In the genomic region with DNA sequence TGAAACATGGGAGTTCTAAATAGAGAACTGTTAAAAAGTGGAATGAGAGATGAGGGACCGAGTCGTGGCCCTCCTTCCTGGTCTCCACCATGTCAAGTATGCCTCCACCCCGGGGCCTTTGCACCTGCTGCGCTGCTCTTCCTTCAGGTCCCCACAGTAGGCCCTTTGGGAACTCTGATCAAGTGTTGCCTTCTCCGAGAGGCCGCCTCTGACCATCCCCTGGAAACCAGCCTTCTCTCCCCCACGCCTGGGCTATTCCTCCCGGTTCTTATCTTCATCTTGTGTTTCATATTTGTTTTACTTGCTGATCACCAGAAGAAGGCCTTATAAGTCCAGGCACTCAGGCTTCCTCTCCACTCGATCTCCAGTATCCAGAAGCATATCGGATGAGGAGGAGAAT, we compare ENCODE assay signal across 6 cellular contexts.
"Had no signal": no experiment of that assay in that cellular context is flagged by ENCODE, and none has a peak within 500 bp of the region (broad histone marks: within the 10 kb centered on the region; RNA-seq: fewer than 3 reads in every experiment).

No MANE protein-coding gene starts in this region.

- H3K4me3 Mint-ChIP-seq: GM23338, H9, HFFc6 had no signal

- H2AFZ ChIP-seq: GM23338 had no signal

- ATAC-seq: GM23338 had no signal

- DNase-seq: H9, HCEC 1CT, HFFc6, IMR-90, KBM-7 had no signal

- H3K4me2 ChIP-seq: GM23338 had no signal

- H3K27ac Mint-ChIP-seq: GM23338, H9, HFFc6 had no signal

- H3K9me3 Mint-ChIP-seq: GM23338, H9, HFFc6 had no signal

- H3K4me3 ChIP-seq: GM23338 had no signal
